9 cellular contexts compared by ENCODE assay signal in the genomic region with DNA sequence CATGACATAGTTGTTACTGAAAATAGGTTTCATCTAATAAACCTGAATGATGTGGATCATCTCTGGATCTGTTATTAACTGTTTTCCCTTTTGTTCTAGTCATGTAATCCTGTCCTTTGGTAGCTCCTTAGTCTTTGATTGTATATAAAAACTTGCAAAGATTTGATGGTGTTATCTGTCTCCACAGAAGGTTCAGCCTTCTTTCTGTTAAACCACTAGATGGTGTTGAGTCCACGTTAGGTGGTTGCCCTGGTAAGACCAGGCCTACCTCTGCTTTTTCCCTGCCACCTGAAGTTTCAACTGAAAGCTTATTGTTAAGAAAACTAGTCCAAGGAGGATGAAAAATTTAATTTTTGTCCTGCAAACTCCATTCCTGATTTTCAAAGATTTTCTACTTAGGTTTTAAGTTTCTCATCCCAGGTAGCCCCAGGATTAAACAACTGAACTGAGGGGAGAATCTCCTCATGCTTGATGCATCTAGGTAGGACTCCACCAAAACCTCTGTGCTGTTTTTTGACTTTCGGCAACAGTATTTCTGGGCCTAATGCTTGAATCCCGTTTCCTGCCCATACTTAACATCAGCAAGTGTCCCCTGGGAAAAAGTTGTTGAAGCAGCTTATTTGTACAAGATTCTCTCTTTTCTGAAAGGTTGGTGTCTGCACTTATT.
DNase-seq lines count a peak whose midpoint lies in the region; ATAC-seq, FAIRE-seq and TF ChIP-seq lines count a peak whose summit lies in the region.
"Had no signal": no experiment of that assay in that cellular context is flagged by ENCODE, and none has a peak within 500 bp of the region (broad histone marks: within the 10 kb centered on the region; RNA-seq: fewer than 3 reads in every experiment).

No MANE protein-coding gene starts in this region.

- H3K27me3 ChIP-seq in CD4-positive, alpha-beta T cell (ENCODE audit: control insufficient read depth, insufficient read depth, low read length): no peaks in the 10 kb centered on the region
- H3K27me3 ChIP-seq in keratinocyte (ENCODE audit: control insufficient read depth, extremely low read depth, insufficient read depth, low read length): no peaks in the 10 kb centered on the region

- H3K27me3 Mint-ChIP-seq in CD4-positive, alpha-beta T cell: no peaks in the 10 kb centered on the region

- CTCF ChIA-PET in CD4-positive, alpha-beta T cell (lab: Charles Lee): interaction anchor here (0.6 to 1.9 kb wide), 10 partner anchors 22 to 115 kb away, joined by 3 to 9 read pairs (median 4); no protein-coding TSS in a partner anchor

- H3K36me3 Mint-ChIP-seq in CD4-positive, alpha-beta T cell (ENCODE audit: low read depth): peaks cover 61% of the 10 kb centered on the region

- dilution Hi-C loops in keratinocyte (cut with MboI; ENCODE audit: extremely low pct_ligation_motif_present, low sequenced_read_pairs): no loop called here

- H3K4me1 ChIP-seq in keratinocyte (ENCODE audit: control insufficient read depth, extremely low read depth, insufficient read depth, low read length): no peaks in the 10 kb centered on the region

- POLR2A ChIA-PET in CD4-positive, alpha-beta T cell (lab: Charles Lee): interaction anchor here (0.6 to 1.7 kb wide), 3 partner anchors 39 to 580 kb away, joined by 3 to 10 read pairs (median 4); no protein-coding TSS in a partner anchor

- TF ChIP-seq CTCF in CD4-positive, alpha-beta T cell (IDR thresholded peaks at IDR 0.05): peak; percentile 64
- TF ChIP-seq CTCF in HFF-Myc (IDR thresholded peaks at IDR 0.05; ENCODE audit: low read depth, low read length, missing control alignments) (peak; percentile 22), astrocyte of the spinal cord (IDR thresholded peaks at IDR 0.05; ENCODE audit: low read depth, low read length) (peak; percentile 26), keratinocyte (optimal IDR thresholded peaks at IDR 0.05 in 1 of 3, IDR thresholded peaks at IDR 0.05 in 1 of 3, conservative IDR thresholded peaks at IDR 0.05 in 1 of 3; ENCODE audit: extremely low read depth in 1 of 3, insufficient read depth in 2 of 3, low read length in 3 of 3) (peak in 2 of 3 experiments; percentile 22 to 50)

- H3K79me2 ChIP-seq in keratinocyte (ENCODE audit: control insufficient read depth, insufficient read depth, low read length): no peaks in the 10 kb centered on the region

- no peaks in the 10 kb centered on the region for H3K9me1 ChIP-seq in keratinocyte (ENCODE audit: control insufficient read depth, extremely low read depth, insufficient read depth, low read length)

- H4K20me1 ChIP-seq in keratinocyte (ENCODE audit: control insufficient read depth, extremely low read depth, insufficient read depth, low read length): no peaks in the 10 kb centered on the region

- intact Hi-C loops in CD4-positive, alpha-beta T cell (cut with DNase I, micrococcal nuclease): loop anchor here (2.0 to 10.0 kb wide), 7 partner anchors 67 to 542 kb away; a partner anchor contains a TSS

- H3K4me1 Mint-ChIP-seq in CD4-positive, alpha-beta T cell (ENCODE audit: low read depth): peaks cover 61% of the 10 kb centered on the region

- H2AFZ ChIP-seq in keratinocyte (ENCODE audit: control insufficient read depth, low read length): no peak overlapping the region

- H3K4me3 Mint-ChIP-seq in CD4-positive, alpha-beta T cell: no peak overlapping the region

- H3K36me3 ChIP-seq in keratinocyte (ENCODE audit: control insufficient read depth in 2 of 2, extremely low read depth in 1 of 2, insufficient read depth in 2 of 2, low read length in 2 of 2): no peaks in the 10 kb centered on the region

- H3K4me3 ChIP-seq in HFF-Myc (replicated peaks; ENCODE audit: low read depth, low read length) (no peak overlapping the region), astrocyte of the spinal cord (ENCODE audit: low read depth, low read length) (no peak overlapping the region), keratinocyte (ENCODE audit: control insufficient read depth in 2 of 3, extremely low read depth in 1 of 3, insufficient read depth in 2 of 3, low read depth in 1 of 3, low read length in 3 of 3) (no peak overlapping the region)

- no peak for DNase-seq in CD4-positive, alpha-beta T cell
- DNase-seq in HFF-Myc (ENCODE audit: extremely low read depth, low read depth): no peak
- DNase-seq in astrocyte of the spinal cord (ENCODE audit: low read depth, low spot score): no peak
- no peak for DNase-seq in keratinocyte (ENCODE audit: low read depth, low spot score)
- no peak for DNase-seq in globus pallidus (ENCODE audit: low spot score)
- DNase-seq in NCI-H2029 treated with DMSO at 0.1 percent for 48 hours (lab: John Stamatoyannopoulos, UW): no peak

- no peaks in the 10 kb centered on the region for H3K9me3 ChIP-seq in CD4-positive, alpha-beta T cell (ENCODE audit: control insufficient read depth, low read length)
- H3K9me3 ChIP-seq in keratinocyte (ENCODE audit: control insufficient read depth, low read depth, low read length): no peaks in the 10 kb centered on the region

- H3K9me3 Mint-ChIP-seq in CD4-positive, alpha-beta T cell: no peaks in the 10 kb centered on the region

- H3K4me2 ChIP-seq in keratinocyte (ENCODE audit: control insufficient read depth, extremely low read depth, insufficient read depth, low read depth, low read length): no peak overlapping the region

- peak; percentile 86 for ATAC-seq in CD4-positive, alpha-beta T cell (ENCODE audit: poor library complexity)
- no peak for ATAC-seq in HG03457 (IDR thresholded peaks at IDR 0.05; ENCODE audit: unreplicated experiment)
- ATAC-seq in HG03520 (IDR thresholded peaks at IDR 0.05; ENCODE audit: unreplicated experiment): no peak

- in situ Hi-C loops in astrocyte of the spinal cord (cut with HindIII; ENCODE audit: low sequenced_read_pairs): no loop called here

- FAIRE-seq in keratinocyte (lab: Jason Lieb, UNC): peak; percentile 36
- FAIRE-seq: colon had no signal

- H3K9ac ChIP-seq in keratinocyte (ENCODE audit: control insufficient read depth, extremely low read depth, insufficient read depth, low read length): no peak overlapping the region

- H3K27ac ChIP-seq in CD4-positive, alpha-beta T cell (ENCODE audit: low read depth, low read length): no peak overlapping the region
- no peak overlapping the region for H3K27ac ChIP-seq in keratinocyte (ENCODE audit: control insufficient read depth, insufficient read depth, low read length)

- peak overlapping the region; percentile 64 for H3K27ac Mint-ChIP-seq in CD4-positive, alpha-beta T cell
